In genomic region chr17:62774338-62774737, GRCh38 we compare ENCODE assay signal across 15 cellular contexts. TPM values are rescaled to one million over a fixed set of nuclear protein-coding genes. Genes with fewer than 3 reads are reported as not detected.
DNase-seq lines count a peak whose midpoint lies in the region; ATAC-seq and TF ChIP-seq lines count a peak whose summit lies in the region.
"Had no signal": no experiment of that assay in that cellular context is flagged by ENCODE, and none has a peak within 500 bp of the region (broad histone marks: within the 10 kb centered on the region; RNA-seq: fewer than 3 reads in every experiment).

No MANE protein-coding gene starts in this region.

- H2BK15ac ChIP-seq in IMR-90 (ENCODE audit: low read depth, low read length), result no peak overlapping the region; the same call in 2 of the 3 replicates

- H3K27ac ChIP-seq in IMR-90 (ENCODE audit: insufficient read depth, low read length) (no peak overlapping the region), endodermal cell (ENCODE audit: low read depth, low read length) (no peak overlapping the region), osteoblast (ENCODE audit: low read depth, low read length) (no peak overlapping the region)
- H3K27ac ChIP-seq: GM23248 had no signal

- no peak overlapping the region for H3K4me3 Mint-ChIP-seq in endodermal cell
- no peak overlapping the region for H3K4me3 Mint-ChIP-seq in activated T-helper 1 cell treated with anti-CD3 and anti-CD28 coated beads, Interleukin-12 subunit alpha, Interleukin-12 subunit beta, Interleukin-2, Interleukin-4 antibody, amounts not matched to agents 30 ng/mL and 10 ng/mL and 1 ng/mL, durations not matched to agents 14 hours and 24 hours and 36 hours
- H3K4me3 Mint-ChIP-seq: CD4-positive, CD25-positive, alpha-beta regulatory T cell; CD8-positive, alpha-beta memory T cell had no signal

- H4K8ac ChIP-seq in IMR-90 (ENCODE audit: low read depth in 2 of 2, low read length in 2 of 2), result no peak overlapping the region

- CTCF ChIA-PET in IMR-90 (lab: Yijun Ruan, JAX), result no interaction called here

- no peak for TF ChIP-seq CTCF in IMR-90 (conservative IDR thresholded peaks at IDR 0.05; ENCODE audit: low read depth, low read length)
- no peak for TF ChIP-seq CTCF in endodermal cell (conservative IDR thresholded peaks at IDR 0.05)
- TF ChIP-seq CTCF in osteoblast (IDR thresholded peaks at IDR 0.05; ENCODE audit: extremely low read depth, low read depth, low read length), result no peak

- H3K56ac ChIP-seq in IMR-90 (ENCODE audit: extremely low read depth, insufficient read depth, low read length), result no peak overlapping the region

- H2AFZ ChIP-seq in IMR-90 (replicated peaks; ENCODE audit: low read length, poor library complexity), result no peak overlapping the region
- H2AFZ ChIP-seq in osteoblast (ENCODE audit: low read length), result no peak overlapping the region
- H2AFZ ChIP-seq: GM23248 had no signal

- DNase-seq in IMR-90, result no peak
- peak; percentile 44 for DNase-seq in endodermal cell
- peak; percentile 46 for DNase-seq in osteoblast (ENCODE audit: insufficient read length, low spot score, missing footprints)
- DNase-seq in middle frontal gyrus (ENCODE audit: extremely low spot score, low spot score), result no peak
- no peak for DNase-seq in activated T-helper 1 cell treated with anti-CD3 and anti-CD28 coated beads, Interleukin-12 subunit alpha, Interleukin-12 subunit beta, Interleukin-2, Interleukin-4 antibody, amounts not matched to agents 30 ng/mL and 10 ng/mL and 1 ng/mL, durations not matched to agents 14 hours and 24 hours and 36 hours (ENCODE audit: low spot score)
- DNase-seq: ACHN; BE2C; C1 segment of cervical spinal cord; Caco-2; CD4-positive, CD25-positive, alpha-beta regulatory T cell; CD8-positive, alpha-beta memory T cell; GM23248 had no signal

- H3K36me3 Mint-ChIP-seq in endodermal cell (ENCODE audit: low read depth), result peaks cover 2% of the 10 kb centered on the region
- no peaks in the 10 kb centered on the region for H3K36me3 Mint-ChIP-seq in activated T-helper 1 cell treated with anti-CD3 and anti-CD28 coated beads, Interleukin-12 subunit alpha, Interleukin-12 subunit beta, Interleukin-2, Interleukin-4 antibody, amounts not matched to agents 30 ng/mL and 10 ng/mL and 1 ng/mL, durations not matched to agents 14 hours and 24 hours and 36 hours (ENCODE audit: low read depth)
- H3K36me3 Mint-ChIP-seq: CD4-positive, CD25-positive, alpha-beta regulatory T cell had no signal

- H2BK20ac ChIP-seq in IMR-90 (ENCODE audit: low read depth, low read length), result no peak overlapping the region

- H3K18ac ChIP-seq in IMR-90 (ENCODE audit: low read depth, low read length), result no peak overlapping the region

- no peaks in the 10 kb centered on the region for H3K79me2 ChIP-seq in osteoblast (ENCODE audit: insufficient read depth, low read length)

- H3K9me3 Mint-ChIP-seq in endodermal cell, result peaks cover 14% of the 10 kb centered on the region
- H3K9me3 Mint-ChIP-seq in activated T-helper 1 cell treated with anti-CD3 and anti-CD28 coated beads, Interleukin-12 subunit alpha, Interleukin-12 subunit beta, Interleukin-2, Interleukin-4 antibody, amounts not matched to agents 30 ng/mL and 10 ng/mL and 1 ng/mL, durations not matched to agents 14 hours and 24 hours and 36 hours, result peaks cover 4% of the 10 kb centered on the region

- H2AK5ac ChIP-seq in IMR-90 (ENCODE audit: low read depth, low read length), result peak overlapping the region; percentile 51; the same call in 1 of the 2 replicates

- H2BK5ac ChIP-seq in IMR-90 (ENCODE audit: low read depth, low read length, poor library complexity, severe bottlenecking), result no peak overlapping the region

- no peak overlapping the region for H2AK9ac ChIP-seq in IMR-90 (replicated peaks; ENCODE audit: low read depth, low read length, poor library complexity)

- POLR2A ChIA-PET in IMR-90 (lab: Charles Lee; ENCODE audit: unreplicated experiment), result no interaction called here

- no peak for ATAC-seq in IMR-90 (ENCODE audit: low read depth)
- no peak for ATAC-seq in HG03442 (IDR thresholded peaks at IDR 0.05; ENCODE audit: unreplicated experiment)
- ATAC-seq: HCT116 had no signal

- no peaks in the 10 kb centered on the region for H3K36me3 ChIP-seq in IMR-90 (ENCODE audit: control insufficient read depth, insufficient read depth, low read length)
- no peaks in the 10 kb centered on the region for H3K36me3 ChIP-seq in endodermal cell (ENCODE audit: control insufficient read depth, insufficient read depth, low read length)
- H3K36me3 ChIP-seq in osteoblast (ENCODE audit: insufficient read depth, low read length), result no peaks in the 10 kb centered on the region
- H3K36me3 ChIP-seq: BE2C had no signal

- no peaks in the 10 kb centered on the region for H3K79me1 ChIP-seq in IMR-90 (ENCODE audit: low read depth in 1 of 2, low read length in 2 of 2)

- no peak overlapping the region for H3K4me2 ChIP-seq in IMR-90 (ENCODE audit: low read depth, low read length)
- no peak overlapping the region for H3K4me2 ChIP-seq in osteoblast (ENCODE audit: insufficient read depth, low read length)

- H3K9me3 ChIP-seq in IMR-90 (ENCODE audit: control insufficient read depth, insufficient read depth, low read length) (peaks cover 2% of the 10 kb centered on the region; the same call in 1 of the 2 replicates), endodermal cell (ENCODE audit: control insufficient read depth, low read length) (no peaks in the 10 kb centered on the region), osteoblast (ENCODE audit: low read depth, low read length) (no peaks in the 10 kb centered on the region)
- H3K9me3 ChIP-seq: BE2C, Caco-2 had no signal

- H3K4me1 ChIP-seq in IMR-90 (ENCODE audit: control insufficient read depth, insufficient read depth, low read length) (peaks cover 4% of the 10 kb centered on the region; the same call in 1 of the 2 replicates), endodermal cell (ENCODE audit: control insufficient read depth, insufficient read depth, low read length) (no peaks in the 10 kb centered on the region), osteoblast (ENCODE audit: insufficient read depth, low read length) (peaks cover 8% of the 10 kb centered on the region)
- H3K4me1 ChIP-seq: BE2C had no signal

- H3K9ac ChIP-seq in IMR-90 (ENCODE audit: low read depth, low read length) (no peak overlapping the region), endodermal cell (ENCODE audit: extremely low read depth, low read length, poor library complexity, severe bottlenecking) (no peak overlapping the region)
- H3K9ac ChIP-seq: GM23248 had no signal

- H4K91ac ChIP-seq in IMR-90 (ENCODE audit: insufficient read depth, low read depth, low read length), result no peak overlapping the region

- H3K27ac Mint-ChIP-seq in endodermal cell, result no peak overlapping the region
- no peak overlapping the region for H3K27ac Mint-ChIP-seq in activated T-helper 1 cell treated with anti-CD3 and anti-CD28 coated beads, Interleukin-12 subunit alpha, Interleukin-12 subunit beta, Interleukin-2, Interleukin-4 antibody, amounts not matched to agents 30 ng/mL and 10 ng/mL and 1 ng/mL, durations not matched to agents 14 hours and 24 hours and 36 hours
- H3K27ac Mint-ChIP-seq: CD4-positive, CD25-positive, alpha-beta regulatory T cell had no signal

- no peak overlapping the region for H3K4ac ChIP-seq in IMR-90 (ENCODE audit: low read depth, low read length)

- 65% methylated on average over 2 of the region's 5 CpGs; no CpG with 5 or more reads in 1 of the 2 experiments for WGBS in IMR-90 (ENCODE audit: extremely low coverage in 2 of 2, insufficient read length in 1 of 2), 2 experiments
- 86% methylated on average over 5 of the region's 5 CpGs; no CpG with 5 or more reads in 1 of the 2 experiments for WGBS in endodermal cell (ENCODE audit: insufficient coverage in 1 of 2, insufficient read length in 1 of 2), 2 experiments

- in situ Hi-C loops in IMR-90 (cut with MboI; ENCODE audit: low sequenced_read_pairs), result no loop called here

- no peak overlapping the region for H2BK120ac ChIP-seq in IMR-90 (ENCODE audit: low read depth, low read length)

- H4K20me1 ChIP-seq in IMR-90 (ENCODE audit: insufficient read depth, low read length), result 0 out of 2 replicates have a peak, but pooled peaks cover 3% of the 10 kb centered on the region
- no peaks in the 10 kb centered on the region for H4K20me1 ChIP-seq in osteoblast (ENCODE audit: insufficient read depth, low read length)

- H3K4me1 Mint-ChIP-seq in endodermal cell, result no peaks in the 10 kb centered on the region
- no peaks in the 10 kb centered on the region for H3K4me1 Mint-ChIP-seq in activated T-helper 1 cell treated with anti-CD3 and anti-CD28 coated beads, Interleukin-12 subunit alpha, Interleukin-12 subunit beta, Interleukin-2, Interleukin-4 antibody, amounts not matched to agents 30 ng/mL and 10 ng/mL and 1 ng/mL, durations not matched to agents 14 hours and 24 hours and 36 hours (ENCODE audit: low read depth)
- H3K4me1 Mint-ChIP-seq: CD4-positive, CD25-positive, alpha-beta regulatory T cell; CD8-positive, alpha-beta memory T cell had no signal

- no peak overlapping the region for H3K14ac ChIP-seq in IMR-90 (replicated peaks; ENCODE audit: low read depth, low read length)

- intact Hi-C loops in IMR-90 (cut with micrococcal nuclease), result no loop called here
- intact Hi-C loops in activated T-helper 1 cell treated with anti-CD3 and anti-CD28 coated beads, Interleukin-12 subunit alpha, Interleukin-12 subunit beta, Interleukin-2, Interleukin-4 antibody, amounts not matched to agents 30 ng/mL and 10 ng/mL and 1 ng/mL, durations not matched to agents 14 hours and 24 hours and 36 hours (cut with micrococcal nuclease), result no loop called here

- no peak for TF ChIP-seq POLR2A in IMR-90 (IDR thresholded peaks at IDR 0.05; ENCODE audit: low read depth, low read length)

- H3K4me3 ChIP-seq in IMR-90 (ENCODE audit: insufficient read depth, low read depth, low read length), result no peak overlapping the region
- no peak overlapping the region for H3K4me3 ChIP-seq in endodermal cell (ENCODE audit: low read length)
- no peak overlapping the region for H3K4me3 ChIP-seq in osteoblast (ENCODE audit: insufficient read depth, low read length)
- H3K4me3 ChIP-seq: GM23248 had no signal

- TF ChIP-seq RAD21 in IMR-90 (IDR thresholded peaks at IDR 0.05; ENCODE audit: low read length), result no peak

- BruUV-seq in IMR-90 (replicated peaks; lab: Mats Ljungman, UMichigan), result no TSS peak

- H4K5ac ChIP-seq in IMR-90 (ENCODE audit: low read depth, low read length), result no peak overlapping the region

- H3K27me3 Mint-ChIP-seq in endodermal cell (ENCODE audit: insufficient read depth), result peaks cover 8% of the 10 kb centered on the region
- H3K27me3 Mint-ChIP-seq in activated T-helper 1 cell treated with anti-CD3 and anti-CD28 coated beads, Interleukin-12 subunit alpha, Interleukin-12 subunit beta, Interleukin-2, Interleukin-4 antibody, amounts not matched to agents 30 ng/mL and 10 ng/mL and 1 ng/mL, durations not matched to agents 14 hours and 24 hours and 36 hours (ENCODE audit: insufficient read depth), result peaks cover 10% of the 10 kb centered on the region

- no peak overlapping the region for H3K23ac ChIP-seq in IMR-90 (ENCODE audit: low read depth, low read length)

- dilution Hi-C loops in IMR-90 (cut with HindIII; ENCODE audit: low sequenced_read_pairs, unreplicated experiment), result no loop called here

- H3K27me3 ChIP-seq in IMR-90 (ENCODE audit: control insufficient read depth, insufficient read depth, low read length) (peaks cover 2% of the 10 kb centered on the region; the same call in 1 of the 2 replicates), endodermal cell (ENCODE audit: control insufficient read depth, insufficient read depth, low read length, poor library complexity, severe bottlenecking) (no peaks in the 10 kb centered on the region), osteoblast (ENCODE audit: insufficient read depth, low read length) (no peaks in the 10 kb centered on the region)
- H3K27me3 ChIP-seq: BE2C had no signal

- H3K9me1 ChIP-seq in IMR-90 (ENCODE audit: insufficient read depth, low read length), result peaks cover 10% of the 10 kb centered on the region

RNA-seq across cellular contexts. Expression of gene MARCHF10, which starts 33.8 kb away (rescaled TPM):
- total RNA-seq in IMR-90 (2012; rRNA removed) (under 0.01 and 0.18 TPM in 2 replicates), endodermal cell (1 to 10 TPM in 1 of 2 donors, under 1 TPM in 1; 0.57 to 1.7 TPM), osteoblast (under 0.01 TPM in 1 of 2 replicates, not detected in the other)
- polyA plus RNA-seq in IMR-90 (2012; rRNA removed), result 0.10 and 0.74 TPM in 2 replicates
- 0.33 and 0.42 TPM in 2 replicates for polyA plus RNA-seq in IMR-90 (2012; cell fraction: cytosol; rRNA removed)
- 0.50 and 1.2 TPM in 2 replicates for polyA plus RNA-seq in IMR-90 (2012; cell fraction: nucleus; rRNA removed; ENCODE audit: low replicate concordance)
- polyA plus RNA-seq in endodermal cell (2013, experiment 1 of 2), result 0.89 TPM
- 0.87 TPM for polyA plus RNA-seq in endodermal cell (2013, experiment 2 of 2)
- not detected in 2 replicates for total RNA-seq in activated T-helper 1 cell treated with anti-CD3 and anti-CD28 coated beads, Interleukin-12 subunit alpha, Interleukin-12 subunit beta, Interleukin-2, Interleukin-4 antibody, amounts not matched to agents 30 ng/mL and 10 ng/mL and 1 ng/mL, durations not matched to agents 14 hours and 24 hours and 36 hours
- total RNA-seq: Caco-2; CD4-positive, CD25-positive, alpha-beta regulatory T cell; CD8-positive, alpha-beta memory T cell; HT-29 had no signal

Comparison
In these comparisons a context has a peak if more than half of its experiments do, and no peak if none do; other contexts are left out.
1. DNase-seq: peak in endodermal cell (single experiment) and osteoblast (single experiment); none in IMR-90 (single experiment), middle frontal gyrus (single experiment) and activated T-helper 1 cell treated with anti-CD3 and anti-CD28 coated beads, Interleukin-12 subunit alpha, Interleukin-12 subunit beta, Interleukin-2, Interleukin-4 antibody, amounts not matched to agents 30 ng/mL and 10 ng/mL and 1 ng/mL, durations not matched to agents 14 hours and 24 hours and 36 hours (single experiment).